In genomic region chr12:15590180-15590826, GRCh38 we compare ENCODE assay signal across 1 cellular context.
TF ChIP-seq lines count a peak whose summit lies in the region.

No MANE protein-coding gene starts in this region.

TF ChIP-seq in HEK293, 187 proteins besides CTCF, POLR2A, EP300 and RAD21 (continued from another document):
- TF ChIP-seq ZNF518A (tag by site-specific recombination; conservative IDR thresholded peaks at IDR 0.05; ENCODE audit: low read depth) (peak; percentile 37), ZNF843 (tag by site-specific recombination; IDR thresholded peaks at IDR 0.05) (0 out of 2 replicates have a peak, but pooled peaks have one; percentile 13), SCRT1 (tag by site-specific recombination; IDR thresholded peaks at IDR 0.05; ENCODE audit: borderline replicate concordance) (no peak), ZNF629 (tag by site-specific recombination; IDR thresholded peaks at IDR 0.05) (0 out of 2 replicates have a peak, but pooled peaks have one; percentile 39), TCF7L2 (IDR thresholded peaks at IDR 0.05; ENCODE audit: borderline replicate concordance, low read depth, low read length) (no peak), ZNF561 (tag by site-specific recombination; IDR thresholded peaks at IDR 0.05; ENCODE audit: borderline replicate concordance) (0 out of 2 replicates have a peak, but pooled peaks have one; percentile 43), YY1 (tag by site-specific recombination; IDR thresholded peaks at IDR 0.05) (peak; percentile 90), ZFHX2 (tag by site-specific recombination; conservative IDR thresholded peaks at IDR 0.05) (peak; percentile 83), ZBTB1 (tag by site-specific recombination; IDR thresholded peaks at IDR 0.05) (no peak), ZNF610 (tag by site-specific recombination; IDR thresholded peaks at IDR 0.05; ENCODE audit: borderline replicate concordance) (peak; percentile 33; the same call in 1 of the 2 replicates), FEZF1 (tag by site-specific recombination; IDR thresholded peaks at IDR 0.05) (no peak), OSR2 (tag by site-specific recombination; IDR thresholded peaks at IDR 0.05) (no peak), YY2 (tag by site-specific recombination; IDR thresholded peaks at IDR 0.05) (peak; percentile 71), ZNF335 (tag by site-specific recombination; conservative IDR thresholded peaks at IDR 0.05) (peak; percentile 62), ZEB2 (tag by site-specific recombination; IDR thresholded peaks at IDR 0.05) (no peak; the same call in none of the 2 replicates), ZNF174 (tag by site-specific recombination; IDR thresholded peaks at IDR 0.05) (no peak), ZSCAN30 (tag by site-specific recombination; IDR thresholded peaks at IDR 0.05) (0 out of 2 replicates have a peak, but pooled peaks have one; percentile 33), ZNF391 (tag by site-specific recombination; IDR thresholded peaks at IDR 0.05; ENCODE audit: borderline replicate concordance, low read depth) (no peak), ZNF2 (tag by site-specific recombination; IDR thresholded peaks at IDR 0.05) (peak; percentile 73; the same call in 1 of the 2 replicates), ZNF169 (tag by site-specific recombination; IDR thresholded peaks at IDR 0.05) (no peak), PRDM1 (tag by site-specific recombination; IDR thresholded peaks at IDR 0.05) (peak; percentile 92), ZNF791 (tag by site-specific recombination; IDR thresholded peaks at IDR 0.05) (no peak), PRDM4 (tag by site-specific recombination; IDR thresholded peaks at IDR 0.05) (peak; percentile 66; the same call in 1 of the 2 replicates), ZNF660 (tag by site-specific recombination; IDR thresholded peaks at IDR 0.05) (0 out of 2 replicates have a peak, but pooled peaks have one; percentile 54), SP7 (tag by site-specific recombination; IDR thresholded peaks at IDR 0.05) (peak; percentile 45; the same call in 1 of the 2 replicates), ZNF366 (tag by site-specific recombination; conservative IDR thresholded peaks at IDR 0.05) (peak; percentile 53; the same call in 1 of the 2 replicates), EGR2 (tag by site-specific recombination; IDR thresholded peaks at IDR 0.05; ENCODE audit: low read depth) (peak; percentile 73), ZNF292 (tag by site-specific recombination; IDR thresholded peaks at IDR 0.05; ENCODE audit: borderline replicate concordance, low read depth) (no peak), ZNF658 (tag by site-specific recombination; IDR thresholded peaks at IDR 0.05) (no peak), ZXDB (tag by site-specific recombination; IDR thresholded peaks at IDR 0.05) (0 out of 2 replicates have a peak, but pooled peaks have one; percentile 35), ZNF580 (tag by site-specific recombination; IDR thresholded peaks at IDR 0.05) (peak; percentile 47; the same call in 1 of the 2 replicates)
